Comparison of ENCODE assay signal across 30 cellular contexts in genomic region chr2:188187726-188188125, GRCh38.
"Had no signal": no experiment of that assay in that cellular context is flagged by ENCODE, and none has a peak within 500 bp of the region (broad histone marks: within the 10 kb centered on the region; RNA-seq: fewer than 3 reads in every experiment).

No MANE protein-coding gene starts in this region.

- H3K4me1 Mint-ChIP-seq: activated CD4-positive, alpha-beta T cell treated with anti-CD3 and anti-CD28 coated beads for 36 hours; activated CD4-positive, alpha-beta T cell treated with anti-CD3 and anti-CD28 coated beads, Interleukin-2, amount 10 ng/mL, durations not matched to agents 24 days and 14 days; activated CD8-positive, alpha-beta memory T cell treated with anti-CD3 and anti-CD28 coated beads, Interleukin-2, amount 10 ng/mL, durations not matched to agents 7 days and 5 days; activated naive CD4-positive, alpha-beta T cell treated with anti-CD3 and anti-CD28 coated beads, Interleukin-2, amount 10 ng/mL, durations not matched to agents 7 days and 5 days; activated naive CD8-positive, alpha-beta T cell treated with anti-CD3 and anti-CD28 coated beads, Interleukin-2, amount 10 ng/mL, durations not matched to agents 7 days and 5 days; brain; central memory CD8-positive, alpha-beta T cell had no signal

- H3K36me3 Mint-ChIP-seq: activated CD4-positive, alpha-beta memory T cell treated with anti-CD3 and anti-CD28 coated beads for 36 hours; activated CD8-positive, alpha-beta memory T cell treated with anti-CD3 and anti-CD28 coated beads, Interleukin-2, amount 10 ng/mL, durations not matched to agents 7 days and 5 days; activated naive CD4-positive, alpha-beta T cell treated with anti-CD3 and anti-CD28 coated beads, Interleukin-2, amount 10 ng/mL, durations not matched to agents 7 days and 5 days; activated naive CD4-positive, alpha-beta T cell treated with anti-CD3 and anti-CD28 coated beads, Interleukin-2, amount 50 U/mL, for 72 hours; activated naive CD8-positive, alpha-beta T cell treated with anti-CD3 and anti-CD28 coated beads, Interleukin-2, amount 10 ng/mL, durations not matched to agents 7 days and 5 days; brain had no signal

- H3K27ac ChIP-seq: ascending aorta, coronary artery, esophagus muscularis mucosa, foreskin keratinocyte, gastrocnemius medialis, heart left ventricle had no signal

- H3K27me3 ChIP-seq: ascending aorta, esophagus muscularis mucosa, foreskin keratinocyte, gastrocnemius medialis, heart left ventricle had no signal

- H3K27ac Mint-ChIP-seq: activated CD4-positive, alpha-beta memory T cell treated with anti-CD3 and anti-CD28 coated beads for 36 hours; activated CD4-positive, alpha-beta T cell treated with anti-CD3 and anti-CD28 coated beads for 36 hours; activated CD4-positive, alpha-beta T cell treated with anti-CD3 and anti-CD28 coated beads, Interleukin-2, amount 10 ng/mL, durations not matched to agents 24 days and 14 days; activated CD8-positive, alpha-beta memory T cell treated with anti-CD3 and anti-CD28 coated beads, Interleukin-2, amount 10 ng/mL, durations not matched to agents 7 days and 5 days; activated CD8-positive, alpha-beta T cell treated with anti-CD3 and anti-CD28 coated beads, Interleukin-2, amount 10 ng/mL, durations not matched to agents 7 days and 5 days; activated naive CD4-positive, alpha-beta T cell treated with anti-CD3 and anti-CD28 coated beads, Interleukin-2, amount 10 ng/mL, durations not matched to agents 7 days and 5 days; activated naive CD4-positive, alpha-beta T cell treated with anti-CD3 and anti-CD28 coated beads, Interleukin-2, amount 50 U/mL, for 72 hours; activated naive CD8-positive, alpha-beta T cell treated with anti-CD3 and anti-CD28 coated beads, Interleukin-2, amount 10 ng/mL, durations not matched to agents 7 days and 5 days; activated T-helper 1 cell treated with anti-CD3 and anti-CD28 coated beads, Interleukin-12 subunit alpha, Interleukin-12 subunit beta, Interleukin-2, Interleukin-4 antibody, amounts not matched to agents 30 ng/mL and 10 ng/mL and 1 ng/mL, durations not matched to agents 14 hours and 24 hours and 36 hours; brain had no signal

- H3K27me3 Mint-ChIP-seq: activated CD4-positive, alpha-beta memory T cell treated with anti-CD3 and anti-CD28 coated beads for 36 hours; activated CD4-positive, alpha-beta T cell treated with anti-CD3 and anti-CD28 coated beads, Interleukin-2, amount 10 ng/mL, durations not matched to agents 24 days and 14 days; activated CD8-positive, alpha-beta memory T cell treated with anti-CD3 and anti-CD28 coated beads, Interleukin-2, amount 10 ng/mL, durations not matched to agents 7 days and 5 days; activated naive CD4-positive, alpha-beta T cell treated with anti-CD3 and anti-CD28 coated beads, Interleukin-2, amount 10 ng/mL, durations not matched to agents 7 days and 5 days; activated naive CD8-positive, alpha-beta T cell treated with anti-CD3 and anti-CD28 coated beads, Interleukin-2, amount 10 ng/mL, durations not matched to agents 7 days and 5 days; central memory CD8-positive, alpha-beta T cell; effector memory CD8-positive, alpha-beta T cell had no signal

- DNase-seq: activated CD4-positive, alpha-beta memory T cell treated with anti-CD3 and anti-CD28 coated beads for 36 hours; activated CD4-positive, alpha-beta T cell treated with anti-CD3 and anti-CD28 coated beads for 36 hours; activated CD4-positive, alpha-beta T cell treated with anti-CD3 and anti-CD28 coated beads, Interleukin-2, amount 10 ng/mL, durations not matched to agents 24 days and 14 days; activated CD4-positive, CD25-positive, alpha-beta regulatory T cell; activated CD4-positive, CD25-positive, alpha-beta regulatory T cell treated with anti-CD3 and anti-CD28 coated beads, Interleukin-2, amount 50 U/mL, for 72 hours; activated CD8-positive, alpha-beta memory T cell treated with anti-CD3 and anti-CD28 coated beads, Interleukin-2, amount 10 ng/mL, durations not matched to agents 7 days and 5 days; activated CD8-positive, alpha-beta memory T cell treated with anti-CD3 and anti-CD28 coated beads, Interleukin-2, amount 50 U/mL, for 4 hours; activated CD8-positive, alpha-beta T cell treated with anti-CD3 and anti-CD28 coated beads, Interleukin-2, amount 10 ng/mL, durations not matched to agents 7 days and 5 days; activated gamma-delta T cell; activated naive CD4-positive, alpha-beta T cell; activated naive CD4-positive, alpha-beta T cell treated with anti-CD3 and anti-CD28 coated beads, Interleukin-2, amount 10 ng/mL, durations not matched to agents 7 days and 5 days; activated naive CD8-positive, alpha-beta T cell treated with anti-CD3 and anti-CD28 coated beads, Interleukin-2, amount 10 ng/mL, durations not matched to agents 7 days and 5 days; activated T-cell treated with anti-CD3 and anti-CD28 coated beads, Interleukin-2, amount 50 U/mL, for 1 hour; activated T-cell treated with anti-CD3 and anti-CD28 coated beads, Interleukin-2, amount 50 U/mL, for 48 hours; dermis blood vessel endothelial cell; effector CD4-positive, alpha-beta T cell; effector memory CD8-positive, alpha-beta T cell; erythroblast; foreskin keratinocyte; gastrocnemius medialis; glutamatergic neuron; heart left ventricle; hypothalamus had no signal

- ATAC-seq: activated CD4-positive, alpha-beta T cell treated with anti-CD3 and anti-CD28 coated beads for 36 hours; activated CD8-positive, alpha-beta memory T cell treated with anti-CD3 and anti-CD28 coated beads, Interleukin-2, amount 10 ng/mL, durations not matched to agents 7 days and 5 days; activated CD8-positive, alpha-beta T cell treated with anti-CD3 and anti-CD28 coated beads, Interleukin-2, amount 10 ng/mL, durations not matched to agents 7 days and 5 days; activated naive CD4-positive, alpha-beta T cell treated with anti-CD3 and anti-CD28 coated beads, Interleukin-2, amount 50 U/mL, for 72 hours; effector memory CD8-positive, alpha-beta T cell; foreskin keratinocyte; gastrocnemius medialis; heart left ventricle had no signal

- H3K4me3 ChIP-seq: ascending aorta, coronary artery, esophagus muscularis mucosa, gastrocnemius medialis, heart left ventricle had no signal

- H3K4me3 Mint-ChIP-seq: activated CD4-positive, alpha-beta memory T cell treated with anti-CD3 and anti-CD28 coated beads for 36 hours; activated CD4-positive, alpha-beta T cell treated with anti-CD3 and anti-CD28 coated beads for 36 hours; activated CD4-positive, alpha-beta T cell treated with anti-CD3 and anti-CD28 coated beads, Interleukin-2, amount 10 ng/mL, durations not matched to agents 24 days and 14 days; activated CD8-positive, alpha-beta memory T cell treated with anti-CD3 and anti-CD28 coated beads, Interleukin-2, amount 10 ng/mL, durations not matched to agents 7 days and 5 days; activated CD8-positive, alpha-beta T cell treated with anti-CD3 and anti-CD28 coated beads, Interleukin-2, amount 10 ng/mL, durations not matched to agents 7 days and 5 days; activated naive CD4-positive, alpha-beta T cell treated with anti-CD3 and anti-CD28 coated beads, Interleukin-2, amount 10 ng/mL, durations not matched to agents 7 days and 5 days; activated naive CD8-positive, alpha-beta T cell treated with anti-CD3 and anti-CD28 coated beads, Interleukin-2, amount 10 ng/mL, durations not matched to agents 7 days and 5 days; activated T-helper 1 cell treated with anti-CD3 and anti-CD28 coated beads, Interleukin-12 subunit alpha, Interleukin-12 subunit beta, Interleukin-2, Interleukin-4 antibody, amounts not matched to agents 30 ng/mL and 10 ng/mL and 1 ng/mL, durations not matched to agents 14 hours and 24 hours and 36 hours; brain; central memory CD8-positive, alpha-beta T cell; effector memory CD8-positive, alpha-beta T cell had no signal

- H3K9me3 ChIP-seq: ascending aorta, esophagus muscularis mucosa, gastrocnemius medialis, heart left ventricle had no signal

- H3K36me3 ChIP-seq: ascending aorta, esophagus muscularis mucosa, gastrocnemius medialis, heart left ventricle had no signal

- H3K4me1 ChIP-seq: ascending aorta, esophagus muscularis mucosa, gastrocnemius medialis, heart left ventricle had no signal
